ENCODE assay signal across 9 cellular contexts in the genomic region with DNA sequence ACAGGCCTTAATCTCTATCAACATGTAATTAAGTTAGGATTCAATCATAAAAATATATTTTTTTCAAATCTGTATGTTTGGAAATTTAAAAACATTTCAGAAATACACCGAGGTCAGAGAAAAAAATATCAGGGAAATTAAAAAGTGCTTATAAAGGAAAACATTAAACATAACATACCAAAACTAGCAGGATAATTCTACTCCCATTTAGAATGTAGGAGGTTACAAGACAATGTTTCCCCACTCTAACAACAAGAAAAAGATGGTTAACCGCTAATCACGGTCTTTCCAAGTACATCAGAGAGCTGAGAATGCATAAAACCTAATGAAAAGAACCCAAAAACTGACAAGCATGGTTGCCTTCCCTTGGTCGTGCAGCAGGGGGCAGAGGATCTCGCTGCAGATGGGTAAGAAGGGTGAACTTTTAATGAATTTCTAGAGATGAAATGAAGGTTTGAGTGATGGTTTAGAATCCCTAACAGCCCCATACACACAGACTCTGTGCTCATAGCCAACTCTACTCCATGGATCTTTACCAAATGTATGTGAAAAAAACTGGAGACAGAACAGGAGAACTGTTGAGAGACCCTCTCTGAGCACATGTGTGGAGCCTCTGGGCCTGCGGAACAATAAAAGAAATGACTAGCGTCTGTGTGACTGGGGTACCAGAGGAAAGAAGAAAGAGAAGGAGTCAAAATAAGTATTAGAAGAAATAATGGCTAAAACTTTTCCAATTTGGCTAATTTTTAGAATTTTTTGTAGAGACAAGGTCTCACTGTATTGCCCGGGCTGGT. TPM values are rescaled to one million over a fixed set of nuclear protein-coding genes. Genes with fewer than 3 reads are reported as not detected.
DNase-seq lines count a peak whose midpoint lies in the region; ATAC-seq and TF ChIP-seq lines count a peak whose summit lies in the region.
"Had no signal": no experiment of that assay in that cellular context is flagged by ENCODE, and none has a peak within 500 bp of the region (broad histone marks: within the 10 kb centered on the region; RNA-seq: fewer than 3 reads in every experiment).

No MANE protein-coding gene starts in this region.

- H3K27ac ChIP-seq in upper lobe of left lung = no peak overlapping the region
- H3K27ac ChIP-seq: skin epidermis had no signal

- no peaks in the 10 kb centered on the region for H3K36me3 ChIP-seq in upper lobe of left lung

- no peak overlapping the region for H3K4me3 ChIP-seq in upper lobe of left lung
- H3K4me3 ChIP-seq: skin epidermis had no signal

- H3K4me1 Mint-ChIP-seq in memory B cell = no peaks in the 10 kb centered on the region

- ATAC-seq in memory B cell (ENCODE audit: low read depth) (peak; percentile 38), upper lobe of left lung (ENCODE audit: low FRiP score in 2 of 2) (peak in 1 of 2 donors; percentile 41), GM18505 (IDR thresholded peaks at IDR 0.05; ENCODE audit: unreplicated experiment) (no peak)

- peaks cover 0 to 3% (median 0%) of the 10 kb centered on the region in 4 donors for H3K4me1 ChIP-seq in upper lobe of left lung

- H3K36me3 Mint-ChIP-seq in memory B cell = no peaks in the 10 kb centered on the region

- DNase-seq in COLO829 (ENCODE audit: low spot score) = peak; percentile 63
- DNase-seq in HT1080 (ENCODE audit: low read depth) = peak; percentile 35
- peak; percentile 43 for DNase-seq in UCSD-AML1 (lab: John Stamatoyannopoulos, UW; ENCODE audit: unreplicated experiment)
- peak; percentile 41 for DNase-seq in central memory CD4-positive, alpha-beta T cell
- DNase-seq in memory B cell (ENCODE audit: low spot score in 2 of 2) = peak; percentile 16 to 20
- no peak for DNase-seq in upper lobe of left lung
- DNase-seq in mesenteric fat pad (ENCODE audit: low spot score) = no peak

- TF ChIP-seq EP300 in upper lobe of left lung (IDR thresholded peaks at IDR 0.05) = no peak

- no peaks in the 10 kb centered on the region for H3K9me3 Mint-ChIP-seq in memory B cell

- no peaks in the 10 kb centered on the region for H3K9me3 ChIP-seq in upper lobe of left lung

- H3K4me3 Mint-ChIP-seq in memory B cell = no peak overlapping the region

- 71 to 76% methylated on average over 8 of the region's 8 CpGs for WGBS in upper lobe of left lung, 2 donors

- no peaks in the 10 kb centered on the region for H3K27me3 ChIP-seq in upper lobe of left lung

- TF ChIP-seq CTCF in upper lobe of left lung (IDR thresholded peaks at IDR 0.05) = peak in 5 of 6 experiments; percentile 9 to 42 (median 35)

- TF ChIP-seq POLR2A in upper lobe of left lung (IDR thresholded peaks at IDR 0.05) = no peak
- no peak for TF ChIP-seq POLR2A in GM18505 (IDR thresholded peaks at IDR 0.05; ENCODE audit: borderline replicate concordance, extremely low read depth, insufficient read depth, insufficient read length)

- H3K27ac Mint-ChIP-seq in memory B cell = no peak overlapping the region

- H3K27me3 Mint-ChIP-seq in memory B cell = peaks cover 2% of the 10 kb centered on the region

RNA-seq across cellular contexts. Expression of gene LSM14A, which starts 51.3 kb away (rescaled TPM):
- 60.0 and 137 TPM in 2 replicates for total RNA-seq in HT1080 (2014; rRNA removed; shearing (Covaris generic))
- polyA plus RNA-seq in HT1080 (2015; cell fraction: cytosol; rRNA removed) = 100 and 107 TPM in 2 replicates
- 68.1 and 68.7 TPM in 2 replicates for polyA plus RNA-seq in HT1080 (2015; cell fraction: nucleus; rRNA removed)
- total RNA-seq in upper lobe of left lung (100 to 1,000 TPM in 2 of 6 donors, 10 to 100 TPM in 4; 85.2 to 212 (median 96.3) TPM), mesenteric fat pad (87.2 TPM)

Comparison
In these comparisons a context has a peak if more than half of its experiments do, and no peak if none do; other contexts are left out.
1. DNase-seq: peak in COLO829 (single experiment), HT1080 (single experiment), UCSD-AML1 (single experiment), central memory CD4-positive, alpha-beta T cell (single experiment) and memory B cell (2 of 2); none in upper lobe of left lung (0 of 2) and mesenteric fat pad (single experiment).